Comparison of ENCODE assay signal across 16 cellular contexts in the genomic region with DNA sequence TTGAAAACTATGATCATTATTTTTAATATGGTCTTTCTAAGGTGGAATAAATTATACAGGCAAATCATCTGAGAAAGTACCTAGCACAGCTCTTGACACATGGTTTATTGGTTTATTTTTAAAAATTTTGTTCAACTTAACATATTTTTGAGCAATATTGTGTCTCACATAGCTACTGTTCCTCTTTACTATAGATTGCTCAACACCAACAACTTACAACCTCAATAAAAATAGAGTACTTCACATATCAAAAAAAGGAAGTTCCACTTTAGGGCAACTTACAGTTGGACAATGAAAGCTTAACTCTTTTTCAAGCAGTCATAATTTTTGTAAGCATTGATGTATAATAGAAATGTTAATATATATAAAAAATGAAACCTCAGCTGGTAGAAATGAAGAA.
DNase-seq lines count a peak whose midpoint lies in the region; ATAC-seq and TF ChIP-seq lines count a peak whose summit lies in the region.
"Had no signal": no experiment of that assay in that cellular context is flagged by ENCODE, and none has a peak within 500 bp of the region (broad histone marks: within the 10 kb centered on the region; RNA-seq: fewer than 3 reads in every experiment).

No MANE protein-coding gene starts in this region.

- no peak for TF ChIP-seq POLR2A in NB4 (IDR thresholded peaks at IDR 0.05; ENCODE audit: extremely low read depth, insufficient read length)

- DNase-seq in KBM-7, result peak; percentile 60
- DNase-seq in NB4 (ENCODE audit: low read depth), result peak; percentile 76
- peak; percentile 59 for DNase-seq in SKM-1 (lab: John Stamatoyannopoulos, UW; ENCODE audit: unreplicated experiment)
- no peak for DNase-seq in HCEC 1CT
- DNase-seq in stimulated activated CD4-positive, alpha-beta T cell treated with anti-CD3 and anti-CD28 coated beads, Interleukin-2, amount 100 ng/mL, for 48 hours, result no peak
- DNase-seq: CD8-positive, alpha-beta memory T cell; DMS79 treated with DMSO at 0.1 percent for 48 hours; NCI-H1105; NCI-H1694; NCI-H510A treated with DMSO at 0.1 percent for 48 hours; NCI-H82; SHP77 treated with DMSO at 0.1 percent for 48 hours; SW 1271 had no signal

- no peak overlapping the region for H3K4me3 ChIP-seq in NB4 (ENCODE audit: low read depth, low read length)
- H3K4me3 ChIP-seq: GM12878 had no signal

- no peak for TF ChIP-seq CTCF in NB4 (IDR thresholded peaks at IDR 0.05; ENCODE audit: low read depth, low read length)

- in situ Hi-C loops in KBM-7 (cut with MboI; ENCODE audit: low pct_unique_long_range_greater_than_20kb, low sequenced_read_pairs), result no loop called here

- no peak for ATAC-seq in HG02763 (IDR thresholded peaks at IDR 0.05; ENCODE audit: unreplicated experiment)
- ATAC-seq in GM21529 (IDR thresholded peaks at IDR 0.05; ENCODE audit: unreplicated experiment), result no peak
- ATAC-seq: GM12878 had no signal

Comparison
In these comparisons a context has a peak if more than half of its experiments do, and no peak if none do; other contexts are left out.
1. DNase-seq: peak in KBM-7 (single experiment), NB4 (single experiment) and SKM-1 (single experiment); none in HCEC 1CT (single experiment) and stimulated activated CD4-positive, alpha-beta T cell treated with anti-CD3 and anti-CD28 coated beads, Interleukin-2, amount 100 ng/mL, for 48 hours (0 of 2).